16 cellular contexts compared by ENCODE assay signal in the genomic region with DNA sequence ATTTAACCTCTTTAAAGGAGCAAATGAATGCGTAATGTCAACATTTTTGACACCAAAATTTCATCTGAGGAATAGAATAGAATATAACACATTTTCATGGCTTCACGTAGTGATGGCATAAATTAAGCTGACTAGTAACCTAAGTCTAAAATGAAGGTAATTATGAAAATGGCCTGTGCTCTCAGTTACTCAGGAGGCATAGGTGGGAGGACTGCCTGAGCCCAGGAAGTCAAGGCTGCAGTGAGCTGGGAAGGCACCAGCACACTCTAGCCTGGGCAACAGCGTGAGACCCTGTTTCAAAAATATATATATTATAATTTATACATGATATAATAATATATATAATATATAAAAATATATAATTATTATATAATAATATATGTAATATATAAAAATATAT.
A peak's percentile ranks its signal among the peaks of the same experiment; 100 is the strongest.
DNase-seq lines count a peak whose midpoint lies in the region; ATAC-seq and TF ChIP-seq lines count a peak whose summit lies in the region.
"Had no signal": no experiment of that assay in that cellular context is flagged by ENCODE, and none has a peak within 500 bp of the region (broad histone marks: within the 10 kb centered on the region; RNA-seq: fewer than 3 reads in every experiment).

No MANE protein-coding gene starts in this region.

- peaks cover 20% of the 10 kb centered on the region for H3K4me1 ChIP-seq in A673 (ENCODE audit: insufficient read depth, low read length, poor library complexity, severe bottlenecking)
- peaks cover 13% of the 10 kb centered on the region for H3K4me1 ChIP-seq in HEK293 (ENCODE audit: control insufficient read depth, insufficient read depth, low read length)
- peaks cover 15% of the 10 kb centered on the region for H3K4me1 ChIP-seq in SJSA1 (replicated peaks)
- peaks cover 3% of the 10 kb centered on the region for H3K4me1 ChIP-seq in mesenchymal stem cell (ENCODE audit: control insufficient read depth, insufficient read depth, low read depth, low read length)
- H3K4me1 ChIP-seq in esophagus squamous epithelium: peaks cover 0 to 16% (median 3%) of the 10 kb centered on the region in 3 donors
- H3K4me1 ChIP-seq: parathyroid adenoma had no signal

- H3K4ac ChIP-seq in mesenchymal stem cell (ENCODE audit: low read depth in 1 of 2, low read length in 2 of 2): no peak overlapping the region

- TF ChIP-seq CTCF in A673 (conservative IDR thresholded peaks at IDR 0.05; ENCODE audit: low read depth, low read length) (no peak), HEK293 (tag by site-specific recombination; IDR thresholded peaks at IDR 0.05) (no peak), GM10248 (IDR thresholded peaks at IDR 0.05; ENCODE audit: control extremely low read depth, extremely low read depth, low read depth, missing control alignments) (no peak), esophagus squamous epithelium (IDR thresholded peaks at IDR 0.05) (no peak)

- H2BK5ac ChIP-seq in mesenchymal stem cell (ENCODE audit: low read depth, low read length, poor library complexity, severe bottlenecking): no peak overlapping the region

- no peak overlapping the region for H3K18ac ChIP-seq in mesenchymal stem cell (ENCODE audit: low read depth in 1 of 2, low read length in 2 of 2)

- peak overlapping the region; percentile 79 for H3K27ac ChIP-seq in A673 (ENCODE audit: low read depth, low read length, poor library complexity, severe bottlenecking)
- H3K27ac ChIP-seq in HEK293 (ENCODE audit: extremely low read depth, low read depth, low read length): peak overlapping the region; percentile 72; the same call in 1 of the 2 replicates
- peak overlapping the region; percentile 87 for H3K27ac ChIP-seq in SJSA1
- no peak overlapping the region for H3K27ac ChIP-seq in mesenchymal stem cell (ENCODE audit: low read length, poor library complexity, severe bottlenecking)
- H3K27ac ChIP-seq in esophagus squamous epithelium: peak overlapping the region in 1 of 4 donors; percentile 48
- H3K27ac ChIP-seq: parathyroid adenoma had no signal

- H4K8ac ChIP-seq in mesenchymal stem cell (ENCODE audit: low read length): no peak overlapping the region

- no peak overlapping the region for H4K91ac ChIP-seq in mesenchymal stem cell (ENCODE audit: low read length)

- no peak overlapping the region for H3K4me3 ChIP-seq in A673 (ENCODE audit: low read depth, low read length, poor library complexity, severe bottlenecking)
- H3K4me3 ChIP-seq in HEK293 (ENCODE audit: low read depth, low read length): no peak overlapping the region
- H3K4me3 ChIP-seq in SJSA1: no peak overlapping the region
- no peak overlapping the region for H3K4me3 ChIP-seq in mesenchymal stem cell (ENCODE audit: insufficient read depth in 1 of 2, low read depth in 1 of 2, low read length in 2 of 2)
- no peak overlapping the region for H3K4me3 ChIP-seq in esophagus squamous epithelium

- no peaks in the 10 kb centered on the region for H3K36me3 ChIP-seq in A673 (ENCODE audit: insufficient read depth, low read length, poor library complexity, severe bottlenecking)
- no peaks in the 10 kb centered on the region for H3K36me3 ChIP-seq in HEK293 (ENCODE audit: control insufficient read depth in 2 of 2, insufficient read depth in 1 of 2, low read length in 2 of 2)
- H3K36me3 ChIP-seq in SJSA1: no peaks in the 10 kb centered on the region
- no peaks in the 10 kb centered on the region for H3K36me3 ChIP-seq in mesenchymal stem cell (ENCODE audit: control insufficient read depth in 1 of 2, insufficient read depth in 2 of 2, low read depth in 1 of 2, low read length in 2 of 2)
- H3K36me3 ChIP-seq in esophagus squamous epithelium: no peaks in the 10 kb centered on the region

- H3K9ac ChIP-seq in mesenchymal stem cell (ENCODE audit: low read length): peak overlapping the region; percentile 49
- H3K9ac ChIP-seq: parathyroid adenoma, SK-N-SH had no signal

- no TSS peak for BruUV-seq in A673 (replicated peaks; lab: Mats Ljungman, UMichigan)

- no peak overlapping the region for H2BK15ac ChIP-seq in mesenchymal stem cell (ENCODE audit: low read depth, poor library complexity, severe bottlenecking)

- H3K23ac ChIP-seq in mesenchymal stem cell (ENCODE audit: low read length in 2 of 2): no peak overlapping the region

- H2BK12ac ChIP-seq in mesenchymal stem cell (ENCODE audit: low read length in 2 of 2): no peak overlapping the region

- H2AFZ ChIP-seq in mesenchymal stem cell (ENCODE audit: low read depth, low read length): no peak overlapping the region
- H2AFZ ChIP-seq: parathyroid adenoma had no signal

- POLR2A ChIA-PET in A673 (lab: Charles Lee; ENCODE audit: low non-redundant PET): no interaction called here
- POLR2A ChIA-PET in HEK293 (lab: Yijun Ruan, JAX): interaction anchor here (0.5 to 2.4 kb wide), 2 partner anchors 383 to 420 kb away, joined by 4 to 7 read pairs; a partner anchor contains a TSS
- POLR2A ChIA-PET in GM10248 (lab: Yijun Ruan, JAX): no interaction called here

- H3K9me3 ChIP-seq in A673 (ENCODE audit: low read depth, low read length, poor library complexity, severe bottlenecking) (no peaks in the 10 kb centered on the region), HEK293 (ENCODE audit: control insufficient read depth, insufficient read depth, low read depth, low read length) (no peaks in the 10 kb centered on the region), SJSA1 (replicated peaks) (no peaks in the 10 kb centered on the region), mesenchymal stem cell (ENCODE audit: control insufficient read depth, low read length) (no peaks in the 10 kb centered on the region), esophagus squamous epithelium (no peaks in the 10 kb centered on the region)
- H3K9me3 ChIP-seq: SK-N-SH had no signal

- DNase-seq in A673 (ENCODE audit: low spot score): no peak
- no peak for DNase-seq in SJSA1 (ENCODE audit: low read depth in 1 of 2, low spot score in 2 of 2)
- no peak for DNase-seq in mesenchymal stem cell
- DNase-seq in GM10248 (ENCODE audit: extremely low spot score): no peak
- DNase-seq in DMS53 (lab: John Stamatoyannopoulos, UW): no peak
- no peak for DNase-seq in esophagus squamous epithelium (lab: John Stamatoyannopoulos, UW)
- DNase-seq: activated naive CD4-positive, alpha-beta T cell; C1 segment of cervical spinal cord; effector memory CD4-positive, alpha-beta T cell; midbrain; NCI-H2029; SK-N-SH; substantia nigra had no signal

- no peak overlapping the region for H2AK5ac ChIP-seq in mesenchymal stem cell (ENCODE audit: low read length, severe bottlenecking)

- H3K27me3 ChIP-seq in A673 (replicated peaks; ENCODE audit: insufficient read depth, low read depth, low read length, poor library complexity) (no peaks in the 10 kb centered on the region), SJSA1 (replicated peaks) (no peaks in the 10 kb centered on the region), mesenchymal stem cell (ENCODE audit: control insufficient read depth in 1 of 2, insufficient read depth in 1 of 2, low read length in 2 of 2) (no peaks in the 10 kb centered on the region), esophagus squamous epithelium (no peaks in the 10 kb centered on the region)

- CTCF ChIA-PET in A673 (lab: Charles Lee) (no interaction called here), HEK293 (lab: Yijun Ruan, JAX) (interaction anchor here (0.6 kb wide), 2 partner anchors 38 to 479 kb away, joined by 3 to 4 read pairs; no protein-coding TSS in a partner anchor), GM10248 (lab: Yijun Ruan, JAX) (interaction anchor here (1.4 to 1.6 kb wide), 2 partner anchors 11 to 16 kb away, joined by 3 to 4 read pairs; no protein-coding TSS in a partner anchor)

- ATAC-seq in GM18517 (IDR thresholded peaks at IDR 0.05; ENCODE audit: unreplicated experiment): no peak

- H3K4me2 ChIP-seq in mesenchymal stem cell (ENCODE audit: low read length, poor library complexity, severe bottlenecking): no peak overlapping the region

- intact Hi-C loops in A673 (cut with micrococcal nuclease; ENCODE audit: unreplicated experiment): no loop called here
- intact Hi-C loops in esophagus squamous epithelium (cut with DNase I): no loop called here

- no peak overlapping the region for H2BK120ac ChIP-seq in mesenchymal stem cell (ENCODE audit: low read depth, low read length)

- H3K14ac ChIP-seq in mesenchymal stem cell (ENCODE audit: low read length in 2 of 2): no peak overlapping the region

- no peak for TF ChIP-seq POLR2A in esophagus squamous epithelium (IDR thresholded peaks at IDR 0.05)

- 91% methylated on average over 1 of the region's 3 CpGs for WGBS in mesenchymal stem cell
- WGBS in esophagus squamous epithelium, 2 donors: 75 to 87% methylated on average over 3 of the region's 3 CpGs

- H3K79me1 ChIP-seq in mesenchymal stem cell (replicated peaks; ENCODE audit: low read length, poor library complexity, severe bottlenecking): no peaks in the 10 kb centered on the region

TF ChIP-seq in HEK293, 187 proteins besides CTCF, POLR2A, EP300 and RAD21:
- TF ChIP-seq ZBTB48 (tag by site-specific recombination; IDR thresholded peaks at IDR 0.05) (no peak), ZEB2 (tag by site-specific recombination; IDR thresholded peaks at IDR 0.05) (no peak)
- TF ChIP-seq, protein P1, sequence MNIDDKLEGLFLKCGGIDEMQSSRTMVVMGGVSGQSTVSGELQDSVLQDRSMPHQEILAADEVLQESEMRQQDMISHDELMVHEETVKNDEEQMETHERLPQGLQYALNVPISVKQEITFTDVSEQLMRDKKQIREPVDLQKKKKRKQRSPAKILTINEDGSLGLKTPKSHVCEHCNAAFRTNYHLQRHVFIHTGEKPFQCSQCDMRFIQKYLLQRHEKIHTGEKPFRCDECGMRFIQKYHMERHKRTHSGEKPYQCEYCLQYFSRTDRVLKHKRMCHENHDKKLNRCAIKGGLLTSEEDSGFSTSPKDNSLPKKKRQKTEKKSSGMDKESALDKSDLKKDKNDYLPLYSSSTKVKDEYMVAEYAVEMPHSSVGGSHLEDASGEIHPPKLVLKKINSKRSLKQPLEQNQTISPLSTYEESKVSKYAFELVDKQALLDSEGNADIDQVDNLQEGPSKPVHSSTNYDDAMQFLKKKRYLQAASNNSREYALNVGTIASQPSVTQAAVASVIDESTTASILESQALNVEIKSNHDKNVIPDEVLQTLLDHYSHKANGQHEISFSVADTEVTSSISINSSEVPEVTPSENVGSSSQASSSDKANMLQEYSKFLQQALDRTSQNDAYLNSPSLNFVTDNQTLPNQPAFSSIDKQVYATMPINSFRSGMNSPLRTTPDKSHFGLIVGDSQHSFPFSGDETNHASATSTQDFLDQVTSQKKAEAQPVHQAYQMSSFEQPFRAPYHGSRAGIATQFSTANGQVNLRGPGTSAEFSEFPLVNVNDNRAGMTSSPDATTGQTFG (tag by site-specific recombination; IDR thresholded peaks at IDR 0.05; ENCODE audit: borderline replicate concordance): no peak
